15 cellular contexts compared by ENCODE assay signal in genomic region chr16:24102120-24102740, GRCh38.
DNase-seq lines count a peak whose midpoint lies in the region; ATAC-seq and TF ChIP-seq lines count a peak whose summit lies in the region.
"Had no signal": no experiment of that assay in that cellular context is flagged by ENCODE, and none has a peak within 500 bp of the region (broad histone marks: within the 10 kb centered on the region; RNA-seq: fewer than 3 reads in every experiment).

No MANE protein-coding gene starts in this region.

- H3K4me3 ChIP-seq in A673 (ENCODE audit: low read depth, low read length, poor library complexity, severe bottlenecking) = no peak overlapping the region
- no peak overlapping the region for H3K4me3 ChIP-seq in Jurkat, Clone E6-1 (ENCODE audit: low read length)
- H3K4me3 ChIP-seq: upper lobe of right lung had no signal

- H3K4me3 Mint-ChIP-seq in activated B cell treated with CpG ODN at 0.5 μM for 24 hours = no peak overlapping the region
- H3K4me3 Mint-ChIP-seq: activated T-cell treated with anti-CD3 and anti-CD28 coated beads, Interleukin-2, amount 50 U/mL, for 4 hours had no signal

- intact Hi-C loops in A673 (cut with micrococcal nuclease; ENCODE audit: unreplicated experiment) (no loop called here), activated B cell treated with CpG ODN at 0.5 μM for 24 hours (cut with micrococcal nuclease) (no loop called here)

- POLR2A ChIA-PET in A673 (lab: Charles Lee; ENCODE audit: low non-redundant PET) (no interaction called here), activated B cell treated with CpG ODN at 0.5 μM for 24 hours (lab: Charles Lee) (no interaction called here)

- peaks cover 3% of the 10 kb centered on the region for H3K9me3 Mint-ChIP-seq in activated B cell treated with CpG ODN at 0.5 μM for 24 hours

- ATAC-seq in activated B cell treated with CpG ODN at 0.5 μM for 24 hours (ENCODE audit: low read depth) (no peak), GM18907 (IDR thresholded peaks at IDR 0.05; ENCODE audit: unreplicated experiment) (no peak)
- ATAC-seq: activated T-cell treated with anti-CD3 and anti-CD28 coated beads, Interleukin-2, amount 50 U/mL, for 4 hours; left ventricle myocardium superior; upper lobe of right lung had no signal

- H3K4me1 Mint-ChIP-seq in activated B cell treated with CpG ODN at 0.5 μM for 24 hours = no peaks in the 10 kb centered on the region

- no peaks in the 10 kb centered on the region for H3K36me3 ChIP-seq in A673 (ENCODE audit: insufficient read depth, low read length, poor library complexity, severe bottlenecking)
- H3K36me3 ChIP-seq: upper lobe of right lung had no signal

- CTCF ChIA-PET in A673 (lab: Charles Lee) (no interaction called here), activated B cell treated with CpG ODN at 0.5 μM for 24 hours (lab: Charles Lee) (interaction anchor here (1.6 to 1.8 kb wide), 2 partner anchors 8 to 31 kb away, joined by 3 to 8 read pairs; no protein-coding TSS in a partner anchor)

- no peaks in the 10 kb centered on the region for H3K27me3 Mint-ChIP-seq in activated B cell treated with CpG ODN at 0.5 μM for 24 hours

- H3K27ac Mint-ChIP-seq in activated B cell treated with CpG ODN at 0.5 μM for 24 hours = peak overlapping the region; percentile 59

- TF ChIP-seq CTCF in A673 (conservative IDR thresholded peaks at IDR 0.05; ENCODE audit: low read depth, low read length) (no peak), activated B cell treated with CpG ODN at 0.5 μM for 24 hours (IDR thresholded peaks at IDR 0.05) (no peak)

- DNase-seq in A673 (ENCODE audit: low spot score) (peak; percentile 56), activated B cell treated with CpG ODN at 0.5 μM for 24 hours (no peak), inferior parietal cortex (ENCODE audit: extremely low spot score) (peak; percentile 72), NCI-H510A treated with DMSO at 0.1 percent for 48 hours (lab: John Stamatoyannopoulos, UW) (no peak), GM03348 (ENCODE audit: low spot score) (no peak), NCI-H1694 treated with DMSO at 0.1 percent for 48 hours (lab: John Stamatoyannopoulos, UW) (no peak)
- DNase-seq in Jurkat, Clone E6-1 (ENCODE audit: low read depth, low spot score) = peak; percentile 15
- DNase-seq: activated T-cell treated with anti-CD3 and anti-CD28 coated beads, Interleukin-2, amount 50 U/mL, for 4 hours; DMS 273 treated with DMSO at 0.1 percent for 48 hours; effector CD8-positive, alpha-beta T cell; left ventricle myocardium superior; NCI-H146; stimulated activated CD4-positive, alpha-beta T cell treated with anti-CD3 and anti-CD28 coated beads, Interleukin-12 subunit alpha, Interleukin-12 subunit beta, amount 100 ng/mL, for 4 hours; upper lobe of right lung had no signal

- BruUV-seq in A673 (replicated peaks; lab: Mats Ljungman, UMichigan) = no TSS peak

- no peaks in the 10 kb centered on the region for H3K9me3 ChIP-seq in A673 (ENCODE audit: low read depth, low read length, poor library complexity, severe bottlenecking)
- H3K9me3 ChIP-seq: upper lobe of right lung had no signal

- no peaks in the 10 kb centered on the region for H3K27me3 ChIP-seq in A673 (replicated peaks; ENCODE audit: insufficient read depth, low read depth, low read length, poor library complexity)
- H3K27me3 ChIP-seq: upper lobe of right lung had no signal

- H3K36me3 Mint-ChIP-seq in activated B cell treated with CpG ODN at 0.5 μM for 24 hours (ENCODE audit: low read depth) = peaks cover 82% of the 10 kb centered on the region

- H3K27ac ChIP-seq in A673 (ENCODE audit: low read depth, low read length, poor library complexity, severe bottlenecking) = no peak overlapping the region
- H3K27ac ChIP-seq: upper lobe of right lung had no signal

- peaks cover 28% of the 10 kb centered on the region for H3K4me1 ChIP-seq in A673 (ENCODE audit: insufficient read depth, low read length, poor library complexity, severe bottlenecking)
- H3K4me1 ChIP-seq: upper lobe of right lung had no signal

Comparison
In these comparisons a context has a peak if more than half of its experiments do, and no peak if none do; other contexts are left out.
1. DNase-seq: peak in A673 (single experiment), Jurkat, Clone E6-1 (single experiment) and inferior parietal cortex (single experiment); none in activated B cell treated with CpG ODN at 0.5 μM for 24 hours (single experiment), NCI-H510A treated with DMSO at 0.1 percent for 48 hours (single experiment), GM03348 (single experiment) and NCI-H1694 treated with DMSO at 0.1 percent for 48 hours (single experiment).